In genomic region chr2:225438263-225438662, GRCh38 we compare ENCODE assay signal across 9 cellular contexts. TPM values are rescaled to one million over a fixed set of nuclear protein-coding genes. Genes with fewer than 3 reads are reported as not detected.
"Had no signal": no experiment of that assay in that cellular context is flagged by ENCODE, and none has a peak within 500 bp of the region (broad histone marks: within the 10 kb centered on the region; RNA-seq: fewer than 3 reads in every experiment).

No MANE protein-coding gene starts in this region.

- H2AFZ ChIP-seq: GM23338 had no signal

- H3K4me2 ChIP-seq: GM23338 had no signal

- H3K27ac ChIP-seq: HL-60 had no signal

- H3K4me3 ChIP-seq: GM23338 had no signal

- FAIRE-seq: H1, H54 had no signal

- ATAC-seq: GM23338 had no signal

- DNase-seq: H9, HCEC 1CT, KBM-7 had no signal

RNA-seq across cellular contexts. Expression of gene NYAP2, which starts 38.8 kb away (rescaled TPM):
- total RNA-seq: GM23338, H1, H9, HT1080 had no signal
- polyA plus RNA-seq: GM23338, H1, IgD-negative memory B cell had no signal
